ENCODE assay signal across 22 cellular contexts in genomic region chr12:22969521-22969920, GRCh38.
DNase-seq lines count a peak whose midpoint lies in the region; ATAC-seq and TF ChIP-seq lines count a peak whose summit lies in the region.
"Had no signal": no experiment of that assay in that cellular context is flagged by ENCODE, and none has a peak within 500 bp of the region (broad histone marks: within the 10 kb centered on the region; RNA-seq: fewer than 3 reads in every experiment).

No MANE protein-coding gene starts in this region.

- H4K20me1 ChIP-seq in neural progenitor cell (ENCODE audit: low read depth) (no peaks in the 10 kb centered on the region), smooth muscle cell (ENCODE audit: low read depth) (no peaks in the 10 kb centered on the region)
- H4K20me1 ChIP-seq: BLaER1 treated with 17β-estradiol and CSF1 and Interleukin-3, amounts not matched to agents 10 nM and 100 nM had no signal

- H3K9ac ChIP-seq in neural progenitor cell: no peak overlapping the region
- H3K9ac ChIP-seq in smooth muscle cell (ENCODE audit: low read depth): no peak overlapping the region
- H3K9ac ChIP-seq: BLaER1 treated with 17β-estradiol and CSF1 and Interleukin-3, amounts not matched to agents 10 nM and 100 nM; GM23248 had no signal

- TF ChIP-seq POLR2A in heart left ventricle (IDR thresholded peaks at IDR 0.05) (no peak), GM18505 (IDR thresholded peaks at IDR 0.05; ENCODE audit: borderline replicate concordance, extremely low read depth, insufficient read depth, insufficient read length) (no peak)

- H3K79me2 ChIP-seq in neural progenitor cell (ENCODE audit: low read depth): no peaks in the 10 kb centered on the region
- no peaks in the 10 kb centered on the region for H3K79me2 ChIP-seq in smooth muscle cell (ENCODE audit: low read depth)

- H3K4me3 ChIP-seq in neural progenitor cell: no peak overlapping the region
- no peak overlapping the region for H3K4me3 ChIP-seq in smooth muscle cell
- no peak overlapping the region for H3K4me3 ChIP-seq in heart left ventricle
- H3K4me3 ChIP-seq: A549; BLaER1 treated with 17β-estradiol and CSF1 and Interleukin-3, amounts not matched to agents 10 nM and 100 nM; GM23248 had no signal

- H2AFZ ChIP-seq in neural progenitor cell (replicated peaks): peak overlapping the region; percentile 20
- H2AFZ ChIP-seq in smooth muscle cell (ENCODE audit: low read depth): peak overlapping the region; percentile 1
- H2AFZ ChIP-seq: GM23248 had no signal

- H3K27me3 ChIP-seq in neural progenitor cell: no peaks in the 10 kb centered on the region
- H3K27me3 ChIP-seq in smooth muscle cell (ENCODE audit: low read depth): no peaks in the 10 kb centered on the region
- H3K27me3 ChIP-seq in heart left ventricle: no peaks in the 10 kb centered on the region
- H3K27me3 ChIP-seq: BE2C; BLaER1 treated with 17β-estradiol and CSF1 and Interleukin-3, amounts not matched to agents 10 nM and 100 nM had no signal

- no peaks in the 10 kb centered on the region for H3F3A ChIP-seq in neural progenitor cell (ENCODE audit: low read depth)
- peaks cover 3% of the 10 kb centered on the region for H3F3A ChIP-seq in smooth muscle cell (ENCODE audit: low read depth)

- H3K36me3 Mint-ChIP-seq in neural progenitor cell: no peaks in the 10 kb centered on the region
- H3K36me3 Mint-ChIP-seq: CD14-positive monocyte; CD8-positive, alpha-beta memory T cell had no signal

- H3K27me3 Mint-ChIP-seq in neural progenitor cell (ENCODE audit: insufficient read depth, low read depth): no peaks in the 10 kb centered on the region
- H3K27me3 Mint-ChIP-seq: CD4-positive, alpha-beta T cell; CD8-positive, alpha-beta memory T cell had no signal

- peaks cover 3% of the 10 kb centered on the region for H3K4me1 Mint-ChIP-seq in neural progenitor cell
- H3K4me1 Mint-ChIP-seq: CD14-positive monocyte; CD8-positive, alpha-beta memory T cell had no signal

- no peak overlapping the region for H3K27ac ChIP-seq in neural progenitor cell
- no peak overlapping the region for H3K27ac ChIP-seq in smooth muscle cell (ENCODE audit: low read depth)
- H3K27ac ChIP-seq in heart left ventricle: no peak overlapping the region
- H3K27ac ChIP-seq: A549; BLaER1 treated with 17β-estradiol and CSF1 and Interleukin-3, amounts not matched to agents 10 nM and 100 nM; GM23248 had no signal

- no peaks in the 10 kb centered on the region for H3K36me3 ChIP-seq in neural progenitor cell
- H3K36me3 ChIP-seq in smooth muscle cell (ENCODE audit: low read depth): no peaks in the 10 kb centered on the region
- no peaks in the 10 kb centered on the region for H3K36me3 ChIP-seq in heart left ventricle
- H3K36me3 ChIP-seq: BE2C; BLaER1 treated with 17β-estradiol and CSF1 and Interleukin-3, amounts not matched to agents 10 nM and 100 nM had no signal

- peaks cover 12% of the 10 kb centered on the region for H3K4me1 ChIP-seq in neural progenitor cell
- no peaks in the 10 kb centered on the region for H3K4me1 ChIP-seq in smooth muscle cell (ENCODE audit: low read depth)
- H3K4me1 ChIP-seq in heart left ventricle: no peaks in the 10 kb centered on the region
- H3K4me1 ChIP-seq: A549; BE2C; BLaER1 treated with 17β-estradiol and CSF1 and Interleukin-3, amounts not matched to agents 10 nM and 100 nM had no signal

- 34% methylated on average over 4 of the region's 4 CpGs for WGBS in smooth muscle cell (ENCODE audit: low lambda C conversion rate)
- 36 to 59% (median 52%) methylated on average over 4 of the region's 4 CpGs for WGBS in heart left ventricle, 4 donors

- peak; percentile 43 for DNase-seq in NCI-H82 (lab: John Stamatoyannopoulos, UW)
- peak; percentile 41 for DNase-seq in astrocyte of the hippocampus (ENCODE audit: low read depth, low spot score)
- DNase-seq in neural progenitor cell (ENCODE audit: low spot score): no peak
- DNase-seq in smooth muscle cell (lab: John Stamatoyannopoulos, UW; ENCODE audit: unreplicated experiment): no peak
- DNase-seq in heart left ventricle: no peak
- no peak for DNase-seq in activated CD4-positive, alpha-beta T cell treated with anti-CD3 and anti-CD28 coated beads, Interleukin-2, amount 50 U/mL, for 4 hours
- DNase-seq: 8988T; ACHN; AML-193; BE2C; CD4-positive, alpha-beta T cell; CD8-positive, alpha-beta memory T cell; DMS53; DMS79 treated with DMSO at 0.1 percent for 48 hours; GF-D8; GM23248; H7; HCEC 1CT had no signal

- intact Hi-C loops in heart left ventricle (cut with DNase I): no loop called here

- H3K4me3 Mint-ChIP-seq in neural progenitor cell: no peak overlapping the region
- H3K4me3 Mint-ChIP-seq: CD14-positive monocyte; CD4-positive, alpha-beta T cell; CD8-positive, alpha-beta memory T cell had no signal

- H3K27ac Mint-ChIP-seq in neural progenitor cell: no peak overlapping the region
- H3K27ac Mint-ChIP-seq: CD14-positive monocyte; CD4-positive, alpha-beta T cell; CD8-positive, alpha-beta memory T cell had no signal

- TF ChIP-seq CTCF in neural progenitor cell (IDR thresholded peaks at IDR 0.05) (no peak), smooth muscle cell (IDR thresholded peaks at IDR 0.05; ENCODE audit: borderline replicate concordance, insufficient read depth, poor library complexity, severe bottlenecking) (no peak), heart left ventricle (IDR thresholded peaks at IDR 0.05) (no peak)

- H3K4me2 ChIP-seq in neural progenitor cell (no peak overlapping the region), smooth muscle cell (peak overlapping the region; percentile 26)
- H3K4me2 ChIP-seq: A549; BLaER1 treated with 17β-estradiol and CSF1 and Interleukin-3, amounts not matched to agents 10 nM and 100 nM had no signal

- H3K9me3 ChIP-seq in neural progenitor cell (ENCODE audit: low read depth) (no peaks in the 10 kb centered on the region), smooth muscle cell (replicated peaks; ENCODE audit: low read depth) (no peaks in the 10 kb centered on the region), heart left ventricle (no peaks in the 10 kb centered on the region)
- H3K9me3 ChIP-seq: A549; BE2C; BLaER1 treated with 17β-estradiol and CSF1 and Interleukin-3, amounts not matched to agents 10 nM and 100 nM had no signal

- no peak for ATAC-seq in heart left ventricle
- no peak for ATAC-seq in GM18505 (IDR thresholded peaks at IDR 0.05; ENCODE audit: unreplicated experiment)
- ATAC-seq: A549 had no signal

- H3K9me3 Mint-ChIP-seq in neural progenitor cell: no peaks in the 10 kb centered on the region
- H3K9me3 Mint-ChIP-seq: CD4-positive, alpha-beta T cell; CD8-positive, alpha-beta memory T cell had no signal

Comparison
In these comparisons a context has a peak if more than half of its experiments do, and no peak if none do; other contexts are left out.
1. DNase-seq: peak in NCI-H82 (single experiment) and astrocyte of the hippocampus (single experiment); none in neural progenitor cell (single experiment), smooth muscle cell (single experiment), heart left ventricle (0 of 5) and activated CD4-positive, alpha-beta T cell treated with anti-CD3 and anti-CD28 coated beads, Interleukin-2, amount 50 U/mL, for 4 hours (0 of 2).